In the genomic region with DNA sequence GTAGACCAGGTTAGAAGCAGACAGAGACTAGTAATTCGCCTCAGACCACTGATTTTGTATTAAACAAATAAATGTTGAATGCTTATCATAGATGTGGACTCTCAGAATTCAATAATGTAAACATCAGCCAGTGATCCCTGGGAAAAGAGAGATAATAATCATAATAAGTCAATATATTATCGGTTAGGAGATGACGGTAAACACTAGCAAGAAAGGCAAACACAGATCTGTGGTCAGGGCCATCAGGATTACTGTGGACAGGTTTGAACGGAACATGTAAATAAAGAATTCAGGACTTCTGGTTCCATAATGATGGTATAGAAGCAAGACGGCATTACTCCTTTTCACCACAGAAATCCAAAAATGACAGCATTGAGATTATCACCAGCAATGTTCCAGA, we compare ENCODE assay signal across 21 cellular contexts.
"Had no signal": no experiment of that assay in that cellular context is flagged by ENCODE, and none has a peak within 500 bp of the region (broad histone marks: within the 10 kb centered on the region; RNA-seq: fewer than 3 reads in every experiment).

No MANE protein-coding gene starts in this region.

- DNase-seq: activated CD4-positive, alpha-beta T cell treated with anti-CD3 and anti-CD28 coated beads for 4 hours; activated CD4-positive, alpha-beta T cell treated with anti-CD3 and anti-CD28 coated beads, Interleukin-2, amount 50 U/mL, for 48 hours; activated CD4-positive, CD25-positive, alpha-beta regulatory T cell; activated effector memory CD4-positive, alpha-beta T cell treated with Interleukin-2 at 50 U/mL for 16 hours; activated naive CD4-positive, alpha-beta T cell treated with anti-CD3 and anti-CD28 coated beads for 36 hours; activated naive CD8-positive, alpha-beta T cell treated with anti-CD3 and anti-CD28 coated beads, Interleukin-2, amount 10 ng/mL, durations not matched to agents 7 days and 5 days; activated T-cell treated with anti-CD3 and anti-CD28 coated beads, Interleukin-2, amount 50 U/mL, for 72 hours; amniotic stem cell; effector CD8-positive, alpha-beta T cell; erythroblast; foreskin fibroblast; kidney glomerular epithelial cell; left lung; naive B cell; occipital lobe; stimulated activated CD4-positive, alpha-beta T cell treated with anti-CD3 and anti-CD28 coated beads, Interleukin-2, amount 100 ng/mL, for 48 hours; stimulated activated CD8-positive, alpha-beta memory T cell treated with anti-CD3 and anti-CD28 coated beads, Interleukin-4, amount 100 ng/mL, for 48 hours; stimulated activated naive B cell treated with anti-CD40 and anti-IgM and Interleukin-4, amounts not matched to agents 10 μg/mL and 1 μg/mL and 100 μg/mL, for 72 hours; T-helper 17 cell; transverse colon had no signal

- ATAC-seq: activated T-cell treated with anti-CD3 and anti-CD28 coated beads, Interleukin-2, amount 50 U/mL, for 72 hours; left lung; sciatic nerve; stimulated activated naive B cell treated with anti-CD40 and anti-IgM and Interleukin-4, amounts not matched to agents 10 μg/mL and 1 μg/mL and 100 μg/mL, for 72 hours; T-helper 17 cell had no signal
